ENCODE assay signal across 10 cellular contexts in genomic region chr13:98349731-98350305, GRCh38.
DNase-seq lines count a peak whose midpoint lies in the region; ATAC-seq and TF ChIP-seq lines count a peak whose summit lies in the region.
"Had no signal": no experiment of that assay in that cellular context is flagged by ENCODE, and none has a peak within 500 bp of the region (broad histone marks: within the 10 kb centered on the region; RNA-seq: fewer than 3 reads in every experiment).

No MANE protein-coding gene starts in this region.

- no peak for TF ChIP-seq POLR2A in stomach (IDR thresholded peaks at IDR 0.05)

- TF ChIP-seq CTCF in hepatocyte (IDR thresholded peaks at IDR 0.05; ENCODE audit: poor library complexity) = peak; percentile 34
- TF ChIP-seq CTCF in stomach (IDR thresholded peaks at IDR 0.05) = peak in 1 of 7 experiments; percentile 25

- H3K27ac ChIP-seq in hepatocyte = no peak overlapping the region
- H3K27ac ChIP-seq in stomach = no peak overlapping the region

- H2AFZ ChIP-seq in hepatocyte = no peak overlapping the region

- H3K27me3 ChIP-seq in hepatocyte = no peaks in the 10 kb centered on the region
- H3K27me3 ChIP-seq in stomach = no peaks in the 10 kb centered on the region

- peak; percentile 62 for DNase-seq in NCI-H82 (lab: John Stamatoyannopoulos, UW)
- no peak for DNase-seq in NCI-H82 treated with DMSO at 0.1 percent for 48 hours (lab: John Stamatoyannopoulos, UW; ENCODE audit: unreplicated experiment)
- peak; percentile 10 for DNase-seq in SK-MEL-5 (ENCODE audit: low read depth, low spot score)
- peak; percentile 34 for DNase-seq in hepatocyte (ENCODE audit: low spot score)
- peak; percentile 44 for DNase-seq in stomach
- DNase-seq in 8988T = no peak
- DNase-seq in activated T-cell treated with anti-CD3 and anti-CD28 coated beads, Interleukin-2, amount 50 U/mL, for 72 hours = no peak
- DNase-seq: NCI-H1105 treated with DMSO at 0.1 percent for 48 hours had no signal

- H3K36me3 ChIP-seq in hepatocyte (replicated peaks; ENCODE audit: insufficient read depth, low read depth) = no peaks in the 10 kb centered on the region
- no peaks in the 10 kb centered on the region for H3K36me3 ChIP-seq in stomach

- intact Hi-C loops in stomach (cut with DNase I; ENCODE audit: low total_unique reads) = no loop called here

- in situ Hi-C loops in SK-MEL-5 (cut with HindIII; ENCODE audit: low pct_unique_long_range_greater_than_20kb, low sequenced_read_pairs) = no loop called here

- WGBS in hepatocyte (ENCODE audit: low lambda C conversion rate, missing lambda C conversion rate) = 81% methylated on average over 11 of the region's 11 CpGs
- 70 to 77% (median 73%) methylated on average over 11 of the region's 11 CpGs for WGBS in stomach, 5 donors

- no peaks in the 10 kb centered on the region for H4K20me1 ChIP-seq in hepatocyte (ENCODE audit: insufficient read depth, poor library complexity, severe bottlenecking)

- no peak overlapping the region for H3K4me3 Mint-ChIP-seq in activated T-cell treated with anti-CD3 and anti-CD28 coated beads, Interleukin-2, amount 50 U/mL, for 72 hours
- H3K4me3 Mint-ChIP-seq: mesothelial cell of epicardium had no signal

- no peaks in the 10 kb centered on the region for H3K9me3 Mint-ChIP-seq in activated T-cell treated with anti-CD3 and anti-CD28 coated beads, Interleukin-2, amount 50 U/mL, for 72 hours
- H3K9me3 Mint-ChIP-seq: mesothelial cell of epicardium had no signal

- H3K4me2 ChIP-seq in hepatocyte = no peak overlapping the region

- no peaks in the 10 kb centered on the region for H3K4me1 ChIP-seq in hepatocyte (ENCODE audit: insufficient read depth)
- peaks cover 0 to 5% (median 0%) of the 10 kb centered on the region in 4 donors for H3K4me1 ChIP-seq in stomach

- H3K27me3 Mint-ChIP-seq in activated T-cell treated with anti-CD3 and anti-CD28 coated beads, Interleukin-2, amount 50 U/mL, for 72 hours (ENCODE audit: low read depth) = no peaks in the 10 kb centered on the region

- peaks cover 21% of the 10 kb centered on the region for H3K79me2 ChIP-seq in hepatocyte

- H3K4me3 ChIP-seq in hepatocyte = no peak overlapping the region
- no peak overlapping the region for H3K4me3 ChIP-seq in stomach

- TF ChIP-seq EP300 in stomach (IDR thresholded peaks at IDR 0.05) = no peak

- no peak overlapping the region for H3K27ac Mint-ChIP-seq in activated T-cell treated with anti-CD3 and anti-CD28 coated beads, Interleukin-2, amount 50 U/mL, for 72 hours
- H3K27ac Mint-ChIP-seq: mesothelial cell of epicardium had no signal

- no peaks in the 10 kb centered on the region for H3K9me2 ChIP-seq in hepatocyte (replicated peaks; ENCODE audit: insufficient read depth)

- no peaks in the 10 kb centered on the region for H3K4me1 Mint-ChIP-seq in activated T-cell treated with anti-CD3 and anti-CD28 coated beads, Interleukin-2, amount 50 U/mL, for 72 hours (ENCODE audit: low read depth)

- no peak for ATAC-seq in activated T-cell treated with anti-CD3 and anti-CD28 coated beads, Interleukin-2, amount 50 U/mL, for 72 hours (replicated peaks in 1 of 2)
- ATAC-seq in HG02973 (IDR thresholded peaks at IDR 0.05; ENCODE audit: unreplicated experiment) = no peak

- H3K36me3 Mint-ChIP-seq in activated T-cell treated with anti-CD3 and anti-CD28 coated beads, Interleukin-2, amount 50 U/mL, for 72 hours (ENCODE audit: insufficient read depth in 2 of 2) = no peaks in the 10 kb centered on the region

- H3K9me3 ChIP-seq in hepatocyte (ENCODE audit: low read depth) (no peaks in the 10 kb centered on the region), stomach (no peaks in the 10 kb centered on the region)

Comparison
In these comparisons a context has a peak if more than half of its experiments do, and no peak if none do; other contexts are left out.
1. DNase-seq: peak in NCI-H82 (single experiment), SK-MEL-5 (single experiment), hepatocyte (single experiment) and stomach (single experiment); none in NCI-H82 treated with DMSO at 0.1 percent for 48 hours (single experiment), 8988T (single experiment) and activated T-cell treated with anti-CD3 and anti-CD28 coated beads, Interleukin-2, amount 50 U/mL, for 72 hours (0 of 2).